Comparison of ENCODE assay signal across 17 cellular contexts in genomic region chr20:25437153-25437581, GRCh38. TPM values are rescaled to one million over a fixed set of nuclear protein-coding genes. Genes with fewer than 3 reads are reported as not detected.
A peak's percentile ranks its signal among the peaks of the same experiment; 100 is the strongest.
DNase-seq lines count a peak whose midpoint lies in the region; ATAC-seq, FAIRE-seq and TF ChIP-seq lines count a peak whose summit lies in the region.
"Had no signal": no experiment of that assay in that cellular context is flagged by ENCODE, and none has a peak within 500 bp of the region (broad histone marks: within the 10 kb centered on the region; RNA-seq: fewer than 3 reads in every experiment).

No MANE protein-coding gene starts in this region.

- TF ChIP-seq EP300 in upper lobe of left lung (IDR thresholded peaks at IDR 0.05): no peak

- peak; percentile 69 for FAIRE-seq in keratinocyte (lab: Jason Lieb, UNC)

- TF ChIP-seq CTCF in right atrium auricular region (IDR thresholded peaks at IDR 0.05) (no peak), epithelial cell of esophagus (IDR thresholded peaks at IDR 0.05; ENCODE audit: insufficient read depth, low read depth, low read length, missing control alignments) (no peak), keratinocyte (optimal IDR thresholded peaks at IDR 0.05 in 1 of 3, IDR thresholded peaks at IDR 0.05 in 1 of 3, conservative IDR thresholded peaks at IDR 0.05 in 1 of 3; ENCODE audit: extremely low read depth in 1 of 3, insufficient read depth in 2 of 3, low read length in 3 of 3) (no peak), type B pancreatic cell (conservative IDR thresholded peaks at IDR 0.05) (no peak), upper lobe of left lung (IDR thresholded peaks at IDR 0.05) (no peak)

- no peaks in the 10 kb centered on the region for H4K20me1 ChIP-seq in keratinocyte (ENCODE audit: control insufficient read depth, extremely low read depth, insufficient read depth, low read length)

- H3K4me1 ChIP-seq in right atrium auricular region: no peaks in the 10 kb centered on the region
- no peaks in the 10 kb centered on the region for H3K4me1 ChIP-seq in keratinocyte (ENCODE audit: control insufficient read depth, extremely low read depth, insufficient read depth, low read length)
- no peaks in the 10 kb centered on the region for H3K4me1 ChIP-seq in upper lobe of left lung

- DNase-seq in Right ventricle myocardium inferior (ENCODE audit: missing footprints): no peak
- DNase-seq in right atrium auricular region (ENCODE audit: low spot score): no peak
- DNase-seq in epithelial cell of esophagus (ENCODE audit: low read depth): peak; percentile 23
- no peak for DNase-seq in keratinocyte (ENCODE audit: low read depth, low spot score)
- DNase-seq in type B pancreatic cell (ENCODE audit: extremely low spot score, unreplicated experiment): no peak
- no peak for DNase-seq in upper lobe of left lung
- no peak for DNase-seq in DMS 273 treated with DMSO at 0.1 percent for 48 hours (lab: John Stamatoyannopoulos, UW)
- DNase-seq: 8988T; activated CD4-positive, alpha-beta T cell treated with anti-CD3 and anti-CD28 coated beads for 4 hours; CD4-positive, alpha-beta memory T cell; NCI-H187 treated with DMSO at 0.1 percent for 48 hours; NCI-H748 treated with DMSO at 0.1 percent for 48 hours; stimulated activated naive CD8-positive, alpha-beta T cell treated with anti-CD3 and anti-CD28 coated beads, Interleukin-15, amount 100 ng/mL, for 72 hours; T-helper 2 cell had no signal

- H3K4me3 ChIP-seq in right atrium auricular region (no peak overlapping the region), epithelial cell of esophagus (ENCODE audit: low read length) (no peak overlapping the region), keratinocyte (ENCODE audit: control insufficient read depth in 2 of 3, extremely low read depth in 1 of 3, insufficient read depth in 2 of 3, low read depth in 1 of 3, low read length in 3 of 3) (no peak overlapping the region), upper lobe of left lung (no peak overlapping the region)
- H3K4me3 ChIP-seq: coronary artery, esophagus muscularis mucosa had no signal

- H3K27ac Mint-ChIP-seq in type B pancreatic cell: peak overlapping the region; percentile 89
- H3K27ac Mint-ChIP-seq: CD4-positive, alpha-beta memory T cell; stimulated activated naive CD8-positive, alpha-beta T cell treated with anti-CD3 and anti-CD28 coated beads, Interleukin-15, amount 100 ng/mL, for 72 hours had no signal

- H3K4me3 Mint-ChIP-seq in type B pancreatic cell: peak overlapping the region; percentile 5
- H3K4me3 Mint-ChIP-seq: CD4-positive, alpha-beta memory T cell; stimulated activated naive CD8-positive, alpha-beta T cell treated with anti-CD3 and anti-CD28 coated beads, Interleukin-15, amount 100 ng/mL, for 72 hours had no signal

- intact Hi-C loops in Right ventricle myocardium inferior (cut with DNase I): no loop called here

- peak overlapping the region; percentile 32 for H2AFZ ChIP-seq in keratinocyte (ENCODE audit: control insufficient read depth, low read length)

- H3K9me3 Mint-ChIP-seq in type B pancreatic cell: no peaks in the 10 kb centered on the region
- H3K9me3 Mint-ChIP-seq: CD4-positive, alpha-beta memory T cell; stimulated activated naive CD8-positive, alpha-beta T cell treated with anti-CD3 and anti-CD28 coated beads, Interleukin-15, amount 100 ng/mL, for 72 hours had no signal

- H3K27me3 Mint-ChIP-seq in type B pancreatic cell: no peaks in the 10 kb centered on the region
- H3K27me3 Mint-ChIP-seq: CD4-positive, alpha-beta memory T cell; stimulated activated naive CD8-positive, alpha-beta T cell treated with anti-CD3 and anti-CD28 coated beads, Interleukin-15, amount 100 ng/mL, for 72 hours had no signal

- H3K9me1 ChIP-seq in keratinocyte (ENCODE audit: control insufficient read depth, extremely low read depth, insufficient read depth, low read length): no peaks in the 10 kb centered on the region

- no peaks in the 10 kb centered on the region for H3K79me2 ChIP-seq in keratinocyte (ENCODE audit: control insufficient read depth, insufficient read depth, low read length)

- H3K36me3 ChIP-seq in right atrium auricular region (no peaks in the 10 kb centered on the region), keratinocyte (ENCODE audit: control insufficient read depth in 2 of 2, extremely low read depth in 1 of 2, insufficient read depth in 2 of 2, low read length in 2 of 2) (peaks cover 1 to 4% of the 10 kb centered on the region in 2 experiments), upper lobe of left lung (no peaks in the 10 kb centered on the region)
- H3K36me3 ChIP-seq: esophagus muscularis mucosa had no signal

- H3K27ac ChIP-seq in right atrium auricular region: peak overlapping the region in 1 of 2 donors; percentile 54
- H3K27ac ChIP-seq in keratinocyte (ENCODE audit: control insufficient read depth, insufficient read depth, low read length): no peak overlapping the region
- no peak overlapping the region for H3K27ac ChIP-seq in upper lobe of left lung
- H3K27ac ChIP-seq: coronary artery, esophagus muscularis mucosa had no signal

- dilution Hi-C loops in keratinocyte (cut with MboI; ENCODE audit: extremely low pct_ligation_motif_present, low sequenced_read_pairs): no loop called here

- H3K9ac ChIP-seq in keratinocyte (ENCODE audit: control insufficient read depth, extremely low read depth, insufficient read depth, low read length): no peak overlapping the region

- peak; percentile 57 for ATAC-seq in Right ventricle myocardium inferior
- ATAC-seq in GM21528 (IDR thresholded peaks at IDR 0.05; ENCODE audit: low FRiP score, unreplicated experiment): no peak
- no peak for ATAC-seq in upper lobe of left lung (ENCODE audit: low FRiP score in 2 of 2)
- ATAC-seq: stimulated activated naive CD8-positive, alpha-beta T cell treated with anti-CD3 and anti-CD28 coated beads, Interleukin-15, amount 100 ng/mL, for 72 hours had no signal

- H3K4me2 ChIP-seq in keratinocyte (ENCODE audit: control insufficient read depth, extremely low read depth, insufficient read depth, low read depth, low read length): no peak overlapping the region

- H3K27me3 ChIP-seq in right atrium auricular region (no peaks in the 10 kb centered on the region), keratinocyte (ENCODE audit: control insufficient read depth, extremely low read depth, insufficient read depth, low read length) (no peaks in the 10 kb centered on the region), upper lobe of left lung (no peaks in the 10 kb centered on the region)
- H3K27me3 ChIP-seq: esophagus muscularis mucosa had no signal

- H3K9me3 ChIP-seq in right atrium auricular region: no peaks in the 10 kb centered on the region
- H3K9me3 ChIP-seq in keratinocyte (ENCODE audit: control insufficient read depth, low read depth, low read length): no peaks in the 10 kb centered on the region
- H3K9me3 ChIP-seq in upper lobe of left lung: no peaks in the 10 kb centered on the region
- H3K9me3 ChIP-seq: esophagus muscularis mucosa had no signal

- TF ChIP-seq POLR2A in upper lobe of left lung (IDR thresholded peaks at IDR 0.05): no peak

- WGBS in upper lobe of left lung, 2 donors: 53 to 54% methylated on average over 4 of the region's 4 CpGs

- peaks cover 16% of the 10 kb centered on the region for H3K36me3 Mint-ChIP-seq in type B pancreatic cell
- H3K36me3 Mint-ChIP-seq: CD4-positive, alpha-beta memory T cell had no signal

- H3K4me1 Mint-ChIP-seq in type B pancreatic cell (ENCODE audit: unreplicated experiment): no peaks in the 10 kb centered on the region
- H3K4me1 Mint-ChIP-seq: stimulated activated naive CD8-positive, alpha-beta T cell treated with anti-CD3 and anti-CD28 coated beads, Interleukin-15, amount 100 ng/mL, for 72 hours had no signal

RNA-seq across cellular contexts. Expression of gene GINS1, which starts 29.7 kb away (rescaled TPM):
- total RNA-seq in Right ventricle myocardium inferior (0.73 TPM), right atrium auricular region (under 1 TPM; 0.33 to 0.35 TPM), type B pancreatic cell (ENCODE audit: low replicate concordance) (13.7 and 30.2 TPM in 2 replicates), upper lobe of left lung (1 to 10 TPM in 2 of 6 donors, under 1 TPM in 4; under 0.01 to 1.8 (median 0.77) TPM)
- 3.3 to 12.5 TPM (median 9.0 TPM) in 3 replicates for polyA plus RNA-seq in keratinocyte
- 0.39 TPM for polyA plus RNA-seq in keratinocyte (2011; ENCODE audit: low read depth)
- 3.8 and 5.5 TPM in 2 replicates for polyA plus RNA-seq in keratinocyte (2011; cell fraction: cytosol; rRNA removed)
- polyA plus RNA-seq in keratinocyte (2011; cell fraction: nucleus; rRNA removed): 4.2 and 5.5 TPM in 2 replicates
- polyA plus RNA-seq in keratinocyte (2012; ENCODE audit: low replicate concordance): 0.82 and 7.1 TPM in 2 replicates
- 2.8 to 11.8 TPM (median 2.8 TPM) in 3 replicates for polyA minus RNA-seq in keratinocyte
- 3.3 TPM for polyA minus RNA-seq in keratinocyte (2011; cell fraction: cytosol; rRNA and poly(A)+ RNA removed)
- 1.5 and 3.3 TPM in 2 replicates for polyA minus RNA-seq in keratinocyte (2011; cell fraction: nucleus; rRNA and poly(A)+ RNA removed)

RNA-seq across cellular contexts. Expression of gene ABHD12, which starts 46.5 kb away (rescaled TPM):
- total RNA-seq in Right ventricle myocardium inferior (23.3 TPM), right atrium auricular region (10 to 100 TPM; 20.7 to 40.6 TPM), type B pancreatic cell (ENCODE audit: low replicate concordance) (68.9 and 94.5 TPM in 2 replicates), upper lobe of left lung (100 to 1,000 TPM in 1 of 6 donors, 10 to 100 TPM in 5; 38.3 to 132 (median 74.5) TPM)
- 8.3 to 16.3 TPM (median 11.2 TPM) in 3 replicates for polyA plus RNA-seq in keratinocyte
- 12.1 TPM for polyA plus RNA-seq in keratinocyte (2011; ENCODE audit: low read depth)
- 8.9 and 9.0 TPM in 2 replicates for polyA plus RNA-seq in keratinocyte (2011; cell fraction: cytosol; rRNA removed)
- polyA plus RNA-seq in keratinocyte (2011; cell fraction: nucleus; rRNA removed): 9.8 and 11.1 TPM in 2 replicates
- polyA plus RNA-seq in keratinocyte (2012; ENCODE audit: low replicate concordance): 20.1 and 30.1 TPM in 2 replicates
- 7.4 to 20.7 TPM (median 10.8 TPM) in 3 replicates for polyA minus RNA-seq in keratinocyte
- 10.9 TPM for polyA minus RNA-seq in keratinocyte (2011; cell fraction: cytosol; rRNA and poly(A)+ RNA removed)
- 7.1 and 14.5 TPM in 2 replicates for polyA minus RNA-seq in keratinocyte (2011; cell fraction: nucleus; rRNA and poly(A)+ RNA removed)
